11 cellular contexts compared by ENCODE assay signal in the genomic region with DNA sequence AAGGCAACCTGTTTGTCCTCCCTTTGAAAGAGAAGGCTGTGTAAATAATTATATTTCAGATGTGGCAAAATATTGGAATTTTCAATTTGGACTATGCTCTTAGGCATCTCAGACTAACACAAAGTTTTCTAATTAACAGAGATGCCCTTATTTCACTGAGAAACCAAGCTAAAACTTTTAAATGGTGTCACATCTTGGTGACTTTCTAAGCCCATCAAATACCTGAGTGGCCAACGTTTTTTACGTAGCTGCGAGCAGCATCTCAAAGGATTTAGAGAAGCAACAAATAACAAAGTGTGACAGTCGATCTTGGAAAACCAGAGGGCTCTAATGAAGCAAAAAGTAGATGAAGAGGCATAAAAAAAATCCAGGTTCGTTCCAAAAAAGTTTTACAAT. TPM values are rescaled to one million over a fixed set of nuclear protein-coding genes. Genes with fewer than 3 reads are reported as not detected.
DNase-seq lines count a peak whose midpoint lies in the region; ATAC-seq and TF ChIP-seq lines count a peak whose summit lies in the region.
"Had no signal": no experiment of that assay in that cellular context is flagged by ENCODE, and none has a peak within 500 bp of the region (broad histone marks: within the 10 kb centered on the region; RNA-seq: fewer than 3 reads in every experiment).

No MANE protein-coding gene starts in this region.

- no peak for TF ChIP-seq CTCF in lower lobe of right lung (IDR thresholded peaks at IDR 0.05)
- no peak for TF ChIP-seq CTCF in testis (IDR thresholded peaks at IDR 0.05)
- no peak for TF ChIP-seq CTCF in prostate gland (IDR thresholded peaks at IDR 0.05)

- intact Hi-C loops in lower lobe of right lung (cut with DNase I) (no loop called here), testis (cut with DNase I; ENCODE audit: low total_unique reads) (no loop called here), prostate gland (cut with DNase I) (no loop called here)

- no peaks in the 10 kb centered on the region for H3K9me3 ChIP-seq in lower lobe of right lung
- H3K9me3 ChIP-seq in testis = no peaks in the 10 kb centered on the region
- no peaks in the 10 kb centered on the region for H3K9me3 ChIP-seq in prostate gland
- H3K9me3 ChIP-seq: neutrophil had no signal

- H3K27me3 ChIP-seq in lower lobe of right lung (ENCODE audit: low read depth) = peaks cover 57% of the 10 kb centered on the region
- H3K27me3 ChIP-seq in testis = no peaks in the 10 kb centered on the region
- H3K27me3 ChIP-seq in prostate gland (replicated peaks; ENCODE audit: insufficient read depth) = no peaks in the 10 kb centered on the region

- no peak overlapping the region for H3K27ac Mint-ChIP-seq in activated CD8-positive, alpha-beta memory T cell treated with anti-CD3 and anti-CD28 coated beads, Interleukin-2, amount 10 ng/mL, durations not matched to agents 7 days and 5 days
- no peak overlapping the region for H3K27ac Mint-ChIP-seq in activated naive CD8-positive, alpha-beta T cell treated with anti-CD3 and anti-CD28 coated beads for 36 hours

- H3K27me3 Mint-ChIP-seq in activated CD8-positive, alpha-beta memory T cell treated with anti-CD3 and anti-CD28 coated beads, Interleukin-2, amount 10 ng/mL, durations not matched to agents 7 days and 5 days = peaks cover 75% of the 10 kb centered on the region
- H3K27me3 Mint-ChIP-seq in activated naive CD8-positive, alpha-beta T cell treated with anti-CD3 and anti-CD28 coated beads for 36 hours = peaks cover 63% of the 10 kb centered on the region

- peaks cover 38% of the 10 kb centered on the region for H3K4me1 ChIP-seq in lower lobe of right lung
- peaks cover 6% of the 10 kb centered on the region for H3K4me1 ChIP-seq in testis
- H3K4me1 ChIP-seq in prostate gland (replicated peaks) = peaks cover 4% of the 10 kb centered on the region

- H3K9me3 Mint-ChIP-seq in activated CD8-positive, alpha-beta memory T cell treated with anti-CD3 and anti-CD28 coated beads, Interleukin-2, amount 10 ng/mL, durations not matched to agents 7 days and 5 days (ENCODE audit: low read depth) = no peaks in the 10 kb centered on the region
- H3K9me3 Mint-ChIP-seq in activated naive CD8-positive, alpha-beta T cell treated with anti-CD3 and anti-CD28 coated beads for 36 hours = no peaks in the 10 kb centered on the region

- peak overlapping the region; percentile 82 for H3K4me3 Mint-ChIP-seq in activated CD8-positive, alpha-beta memory T cell treated with anti-CD3 and anti-CD28 coated beads, Interleukin-2, amount 10 ng/mL, durations not matched to agents 7 days and 5 days
- peak overlapping the region; percentile 85 for H3K4me3 Mint-ChIP-seq in activated naive CD8-positive, alpha-beta T cell treated with anti-CD3 and anti-CD28 coated beads for 36 hours

- no peak for DNase-seq in activated CD8-positive, alpha-beta memory T cell treated with anti-CD3 and anti-CD28 coated beads, Interleukin-2, amount 10 ng/mL, durations not matched to agents 7 days and 5 days
- no peak for DNase-seq in activated CD8-positive, alpha-beta memory T cell treated with anti-CD3 and anti-CD28 coated beads, Interleukin-2, amount 50 U/mL, for 4 hours
- no peak for DNase-seq in activated naive CD8-positive, alpha-beta T cell treated with anti-CD3 and anti-CD28 coated beads for 36 hours
- no peak for DNase-seq in lower lobe of right lung
- no peak for DNase-seq in testis
- no peak for DNase-seq in DMS 273 (lab: John Stamatoyannopoulos, UW; ENCODE audit: unreplicated experiment)
- no peak for DNase-seq in prostate gland (ENCODE audit: low spot score)
- DNase-seq in NOMO-1 (lab: John Stamatoyannopoulos, UW; ENCODE audit: unreplicated experiment in 2 of 2) = no peak
- DNase-seq: NCI-H2107, SW 1271 had no signal

- 26 to 34% methylated on average over 5 of the region's 5 CpGs for WGBS in testis, 2 donors
- WGBS in prostate gland = 68% methylated on average over 5 of the region's 5 CpGs

- H3K4me1 Mint-ChIP-seq in activated CD8-positive, alpha-beta memory T cell treated with anti-CD3 and anti-CD28 coated beads, Interleukin-2, amount 10 ng/mL, durations not matched to agents 7 days and 5 days = peaks cover 35% of the 10 kb centered on the region
- H3K4me1 Mint-ChIP-seq in activated naive CD8-positive, alpha-beta T cell treated with anti-CD3 and anti-CD28 coated beads for 36 hours = peaks cover 36% of the 10 kb centered on the region

- H3K27ac ChIP-seq in lower lobe of right lung (peak overlapping the region; percentile 47), testis (peak overlapping the region; percentile 39 to 47), prostate gland (no peak overlapping the region)
- H3K27ac ChIP-seq: neutrophil had no signal

- ATAC-seq in activated CD8-positive, alpha-beta memory T cell treated with anti-CD3 and anti-CD28 coated beads, Interleukin-2, amount 10 ng/mL, durations not matched to agents 7 days and 5 days = no peak
- ATAC-seq in lower lobe of right lung = no peak

- H3K4me3 ChIP-seq in lower lobe of right lung (peak overlapping the region; percentile 74), testis (peak overlapping the region in 1 of 2 donors; percentile 80), prostate gland (no peak overlapping the region)

- CTCF ChIA-PET in activated CD8-positive, alpha-beta memory T cell treated with anti-CD3 and anti-CD28 coated beads, Interleukin-2, amount 10 ng/mL, durations not matched to agents 7 days and 5 days (lab: Charles Lee) = interaction anchor here (0.7 to 1.2 kb wide), 3 partner anchors 433 to 1521 kb away, joined by 3 to 4 read pairs (median 3); a partner anchor contains a TSS

- H3K36me3 ChIP-seq in lower lobe of right lung (no peaks in the 10 kb centered on the region), testis (ENCODE audit: low read depth, missing control alignments) (no peaks in the 10 kb centered on the region), prostate gland (no peaks in the 10 kb centered on the region)
- H3K36me3 ChIP-seq: neutrophil had no signal

- TF ChIP-seq POLR2A in testis (IDR thresholded peaks at IDR 0.05) = no peak
- no peak for TF ChIP-seq POLR2A in prostate gland (IDR thresholded peaks at IDR 0.05)

- peaks cover 4% of the 10 kb centered on the region for H3K36me3 Mint-ChIP-seq in activated CD8-positive, alpha-beta memory T cell treated with anti-CD3 and anti-CD28 coated beads, Interleukin-2, amount 10 ng/mL, durations not matched to agents 7 days and 5 days
- no peaks in the 10 kb centered on the region for H3K36me3 Mint-ChIP-seq in activated naive CD8-positive, alpha-beta T cell treated with anti-CD3 and anti-CD28 coated beads for 36 hours

RNA-seq across cellular contexts. Expression of a gene that starts 3.4 kb away (rescaled TPM):
- not detected for total RNA-seq in activated CD8-positive, alpha-beta memory T cell treated with anti-CD3 and anti-CD28 coated beads, Interleukin-2, amount 10 ng/mL, durations not matched to agents 7 days and 5 days
- not detected for total RNA-seq in activated naive CD8-positive, alpha-beta T cell treated with anti-CD3 and anti-CD28 coated beads for 36 hours
- total RNA-seq in lower lobe of right lung (2.8 TPM), testis (1 to 10 TPM; 7.3 to 8.7 TPM), prostate gland (1 to 10 TPM; 1.0 to 5.3 TPM)
- 12.3 TPM for polyA plus RNA-seq in testis (ENCODE audit: insufficient read depth, low read depth, low replicate concordance)

RNA-seq across cellular contexts. Expression of a gene that starts 44.7 kb away (rescaled TPM):
- 10 to 100 TPM; 45.3 to 46.9 TPM for total RNA-seq in activated CD8-positive, alpha-beta memory T cell treated with anti-CD3 and anti-CD28 coated beads, Interleukin-2, amount 10 ng/mL, durations not matched to agents 7 days and 5 days
- total RNA-seq in activated naive CD8-positive, alpha-beta T cell treated with anti-CD3 and anti-CD28 coated beads for 36 hours = 10 to 100 TPM; 73.7 to 76.4 TPM
- total RNA-seq in lower lobe of right lung = 64.4 TPM
- 10 to 100 TPM; 18.9 to 26.7 TPM for total RNA-seq in testis
- polyA plus RNA-seq in testis (ENCODE audit: insufficient read depth, low read depth, low replicate concordance) = 7.5 TPM
- 10 to 100 TPM; 15.5 to 15.6 TPM for total RNA-seq in prostate gland

Comparison
In these comparisons a context has a peak if more than half of its experiments do, and no peak if none do; other contexts are left out.
1. H3K27ac ChIP-seq: peak in lower lobe of right lung (single experiment) and testis (2 of 2); none in prostate gland (0 of 2).